Comparison of ENCODE assay signal across 21 cellular contexts in genomic region chr12:121003650-121004049, GRCh38. TPM values are rescaled to one million over a fixed set of nuclear protein-coding genes. Genes with fewer than 3 reads are reported as not detected.
DNase-seq lines count a peak whose midpoint lies in the region; ATAC-seq, FAIRE-seq and TF ChIP-seq lines count a peak whose summit lies in the region.
"Had no signal": no experiment of that assay in that cellular context is flagged by ENCODE, and none has a peak within 500 bp of the region (broad histone marks: within the 10 kb centered on the region; RNA-seq: fewer than 3 reads in every experiment).

No MANE protein-coding gene starts in this region.

- no peaks in the 10 kb centered on the region for H3K9me2 ChIP-seq in DOHH2 (replicated peaks; ENCODE audit: control insufficient read depth, low read length)

- no peaks in the 10 kb centered on the region for H3K4me1 ChIP-seq in DOHH2 (ENCODE audit: control insufficient read depth, low read length)
- H3K4me1 ChIP-seq in mucosa of descending colon (ENCODE audit: low read depth) = no peaks in the 10 kb centered on the region
- H3K4me1 ChIP-seq: uterus had no signal

- no peaks in the 10 kb centered on the region for H3K27me3 ChIP-seq in DOHH2 (ENCODE audit: control insufficient read depth, low read length)
- H3K27me3 ChIP-seq: uterus had no signal

- peak; percentile 30 for TF ChIP-seq CTCF in DOHH2 (IDR thresholded peaks at IDR 0.05; ENCODE audit: low read depth, low read length, poor library complexity, severe bottlenecking)
- TF ChIP-seq CTCF in mucosa of descending colon (IDR thresholded peaks at IDR 0.05) = no peak
- TF ChIP-seq CTCF in MCF 10A (IDR thresholded peaks at IDR 0.05; ENCODE audit: unreplicated experiment) = no peak

- no TSS peak for BruUV-seq in MCF 10A (replicated peaks; lab: Mats Ljungman, UMichigan)

- H3K4me3 Mint-ChIP-seq in central memory CD8-positive, alpha-beta T cell = no peak overlapping the region
- no peak overlapping the region for H3K4me3 Mint-ChIP-seq in MCF 10A (ENCODE audit: unreplicated experiment)
- H3K4me3 Mint-ChIP-seq: activated naive CD4-positive, alpha-beta T cell treated with anti-CD3 and anti-CD28 coated beads, Interleukin-2, amount 50 U/mL, for 24 hours; nephron; stimulated activated effector memory CD8-positive, alpha-beta T cell treated with anti-CD3 and anti-CD28 coated beads, Interleukin-12 subunit alpha, Interleukin-12 subunit beta, amount 100 ng/mL, for 72 hours had no signal

- ATAC-seq in central memory CD8-positive, alpha-beta T cell (replicated peaks; ENCODE audit: extremely low read depth, poor library complexity, severe bottlenecking) = no peak
- ATAC-seq in mucosa of descending colon (peak; percentile 53), HG03175 (IDR thresholded peaks at IDR 0.05; ENCODE audit: unreplicated experiment) (no peak), HG02938 (IDR thresholded peaks at IDR 0.05; ENCODE audit: unreplicated experiment) (no peak)
- ATAC-seq: heart left ventricle; left ventricle myocardium superior; stimulated activated effector memory CD8-positive, alpha-beta T cell treated with anti-CD3 and anti-CD28 coated beads, Interleukin-12 subunit alpha, Interleukin-12 subunit beta, amount 100 ng/mL, for 72 hours had no signal

- no peak for TF ChIP-seq POLR2A in GM12891 (IDR thresholded peaks at IDR 0.05; ENCODE audit: low read depth, low read length)

- peaks cover 8% of the 10 kb centered on the region for H3K4me1 Mint-ChIP-seq in central memory CD8-positive, alpha-beta T cell
- no peaks in the 10 kb centered on the region for H3K4me1 Mint-ChIP-seq in MCF 10A (ENCODE audit: insufficient read depth, unreplicated experiment)
- H3K4me1 Mint-ChIP-seq: activated naive CD4-positive, alpha-beta T cell treated with anti-CD3 and anti-CD28 coated beads, Interleukin-2, amount 50 U/mL, for 24 hours had no signal

- no peaks in the 10 kb centered on the region for H3K79me2 ChIP-seq in DOHH2 (ENCODE audit: control insufficient read depth, low read length)

- H3K36me3 Mint-ChIP-seq in central memory CD8-positive, alpha-beta T cell (ENCODE audit: insufficient read depth) = peaks cover 20% of the 10 kb centered on the region
- peaks cover 51% of the 10 kb centered on the region for H3K36me3 Mint-ChIP-seq in MCF 10A (ENCODE audit: insufficient read depth, unreplicated experiment)

- H3K9me3 ChIP-seq in DOHH2 (ENCODE audit: control insufficient read depth, insufficient read depth, low read length) = no peaks in the 10 kb centered on the region
- H3K9me3 ChIP-seq in mucosa of descending colon = no peaks in the 10 kb centered on the region
- H3K9me3 ChIP-seq: heart left ventricle, uterus had no signal

- POLR2A ChIA-PET in MCF 10A (lab: Yijun Ruan, JAX) = no interaction called here

- H3K27ac ChIP-seq in DOHH2 (ENCODE audit: low read depth, low read length) = no peak overlapping the region
- H3K27ac ChIP-seq: epithelial cell of prostate, heart left ventricle, uterus had no signal

- intact Hi-C loops in mucosa of descending colon (cut with DNase I, micrococcal nuclease) = no loop called here
- intact Hi-C loops in MCF 10A (cut with micrococcal nuclease) = no loop called here

- no peak for FAIRE-seq in GM12891 (lab: Jason Lieb, UNC)
- FAIRE-seq: TTC549 had no signal

- no peak overlapping the region for H3K4me2 ChIP-seq in DOHH2 (ENCODE audit: low read length)

- DNase-seq in MV-4-11 (lab: John Stamatoyannopoulos, UW) = peak; percentile 30
- DNase-seq in central memory CD8-positive, alpha-beta T cell (ENCODE audit: low spot score in 2 of 2) = no peak
- peak in 2 of 3 donors; percentile 71 to 76 for DNase-seq in mucosa of descending colon
- DNase-seq in GM12891 (ENCODE audit: insufficient read length, low spot score) = no peak
- DNase-seq in MCF 10A (ENCODE audit: unreplicated experiment) = no peak
- DNase-seq: C1 segment of cervical spinal cord; central memory CD4-positive, alpha-beta T cell; heart left ventricle; left ventricle myocardium superior; NCI-H146; NCI-H510A; stimulated activated CD4-positive, alpha-beta T cell treated with anti-CD3 and anti-CD28 coated beads, Interleukin-4, amount 100 ng/mL, for 1 hour; uterus had no signal

- H3K9me3 Mint-ChIP-seq in central memory CD8-positive, alpha-beta T cell = no peaks in the 10 kb centered on the region
- no peaks in the 10 kb centered on the region for H3K9me3 Mint-ChIP-seq in MCF 10A (ENCODE audit: unreplicated experiment)
- H3K9me3 Mint-ChIP-seq: activated naive CD4-positive, alpha-beta T cell treated with anti-CD3 and anti-CD28 coated beads, Interleukin-2, amount 50 U/mL, for 24 hours; nephron; stimulated activated effector memory CD8-positive, alpha-beta T cell treated with anti-CD3 and anti-CD28 coated beads, Interleukin-12 subunit alpha, Interleukin-12 subunit beta, amount 100 ng/mL, for 72 hours had no signal

- H3K36me3 ChIP-seq in DOHH2 (ENCODE audit: control insufficient read depth, low read length) = peaks cover 37% of the 10 kb centered on the region
- H3K36me3 ChIP-seq in mucosa of descending colon (ENCODE audit: low read depth) = no peaks in the 10 kb centered on the region
- H3K36me3 ChIP-seq: uterus had no signal

- H4K20me1 ChIP-seq in DOHH2 (ENCODE audit: control insufficient read depth, insufficient read depth, low read depth, low read length) = no peaks in the 10 kb centered on the region

- H3F3A ChIP-seq in DOHH2 (ENCODE audit: control insufficient read depth, insufficient read depth) = no peaks in the 10 kb centered on the region; the same call in 1 of the 2 replicates

- H3K27ac Mint-ChIP-seq in central memory CD8-positive, alpha-beta T cell (ENCODE audit: low read depth) = peak overlapping the region; percentile 6
- no peak overlapping the region for H3K27ac Mint-ChIP-seq in MCF 10A (ENCODE audit: low read depth, unreplicated experiment)
- H3K27ac Mint-ChIP-seq: activated naive CD4-positive, alpha-beta T cell treated with anti-CD3 and anti-CD28 coated beads, Interleukin-2, amount 50 U/mL, for 24 hours; nephron had no signal

- CTCF ChIA-PET in MCF 10A (lab: Yijun Ruan, JAX) = interaction anchor here (0.6 to 2.9 kb wide), 6 partner anchors 19 to 357 kb away, joined by 3 to 10 read pairs (median 4); no protein-coding TSS in a partner anchor

- H3K27me3 Mint-ChIP-seq in central memory CD8-positive, alpha-beta T cell = no peaks in the 10 kb centered on the region
- no peaks in the 10 kb centered on the region for H3K27me3 Mint-ChIP-seq in MCF 10A (ENCODE audit: insufficient read depth, unreplicated experiment)
- H3K27me3 Mint-ChIP-seq: activated naive CD4-positive, alpha-beta T cell treated with anti-CD3 and anti-CD28 coated beads, Interleukin-2, amount 50 U/mL, for 24 hours had no signal

- H3K4me3 ChIP-seq in DOHH2 (ENCODE audit: low read length) (no peak overlapping the region), mucosa of descending colon (no peak overlapping the region)
- H3K4me3 ChIP-seq: heart left ventricle, uterus had no signal

TF ChIP-seq in GM12891, 5 proteins besides CTCF, POLR2A, EP300 and RAD21:
- TF ChIP-seq POLR2AphosphoS5 (IDR thresholded peaks at IDR 0.05; ENCODE audit: low read depth, low read length) = no peak
- no peak for TF ChIP-seq POU2F2 (IDR thresholded peaks at IDR 0.05; ENCODE audit: low read depth, low read length)
- no peak for TF ChIP-seq PAX5 (IDR thresholded peaks at IDR 0.05; ENCODE audit: insufficient read depth, low read length, severe bottlenecking)
- no peak for TF ChIP-seq TAF1 (IDR thresholded peaks at IDR 0.05; ENCODE audit: low read depth, low read length)
- no peak for TF ChIP-seq SPI1 (IDR thresholded peaks at IDR 0.05; ENCODE audit: low read depth, low read length)

RNA-seq across cellular contexts. Expression of gene C12orf43, which starts 12.6 kb away (rescaled TPM):
- total RNA-seq in mucosa of descending colon = 10 to 100 TPM in 2 of 3 donors, 1 to 10 TPM in 1; 7.6 to 22.7 (median 11.9) TPM
- polyA plus RNA-seq in GM12891 (2012; ENCODE audit: low read depth, missing spikeins) = 12.8 TPM
- total RNA-seq in MCF 10A (2022) = 15.5 and 18.9 TPM in 2 replicates

RNA-seq across cellular contexts. Expression of gene HNF1A, which starts 25.3 kb away (rescaled TPM):
- total RNA-seq in mucosa of descending colon (10 to 100 TPM in 2 of 3 donors, 1 to 10 TPM in 1; 6.5 to 22.6 (median 14.4) TPM), MCF 10A (2022) (not detected in 2 replicates)
- not detected for polyA plus RNA-seq in GM12891 (2012; ENCODE audit: low read depth, missing spikeins)
- total RNA-seq: heart left ventricle, left ventricle myocardium superior had no signal

RNA-seq across cellular contexts. Expression of gene OASL, which starts 35.4 kb away (rescaled TPM):
- total RNA-seq in mucosa of descending colon (10 to 100 TPM in 2 of 3 donors, 1 to 10 TPM in 1; 3.7 to 32.4 (median 10.2) TPM), MCF 10A (2022) (0.29 and 0.47 TPM in 2 replicates)
- 3.1 TPM for polyA plus RNA-seq in GM12891 (2012; ENCODE audit: low read depth, missing spikeins)

Comparison
In these comparisons a context has a peak if more than half of its experiments do, and no peak if none do; other contexts are left out.
1. DNase-seq: peak in MV-4-11 (single experiment) and mucosa of descending colon (2 of 3); none in central memory CD8-positive, alpha-beta T cell (0 of 2), GM12891 (single experiment) and MCF 10A (single experiment).